In genomic region chr20:61988665-61989064, GRCh38 we compare ENCODE assay signal across 17 cellular contexts.
A peak's percentile ranks its signal among the peaks of the same experiment; 100 is the strongest.
DNase-seq lines count a peak whose midpoint lies in the region; ATAC-seq, FAIRE-seq and TF ChIP-seq lines count a peak whose summit lies in the region.
"Had no signal": no experiment of that assay in that cellular context is flagged by ENCODE, and none has a peak within 500 bp of the region (broad histone marks: within the 10 kb centered on the region; RNA-seq: fewer than 3 reads in every experiment).

No MANE protein-coding gene starts in this region.

- H3K4me1 ChIP-seq in left ventricle myocardium inferior (peaks cover 16% of the 10 kb centered on the region), right lobe of liver (no peaks in the 10 kb centered on the region)

- no peak for TF ChIP-seq CTCF in left ventricle myocardium inferior (IDR thresholded peaks at IDR 0.05; ENCODE audit: borderline replicate concordance)
- no peak for TF ChIP-seq CTCF in endothelial cell (IDR thresholded peaks at IDR 0.05; ENCODE audit: unreplicated experiment)
- no peak for TF ChIP-seq CTCF in right lobe of liver (IDR thresholded peaks at IDR 0.05)

- 90% methylated on average over 18 of the region's 18 CpGs for WGBS in right lobe of liver (ENCODE audit: insufficient coverage, low coverage, low lambda C conversion rate, missing lambda C conversion rate)

- no peak overlapping the region for H3K27ac ChIP-seq in left ventricle myocardium inferior (replicated peaks)
- no peak overlapping the region for H3K27ac ChIP-seq in right lobe of liver
- H3K27ac ChIP-seq: BLaER1 treated with 17β-estradiol and CSF1 and Interleukin-3, amounts not matched to agents 10 nM and 100 nM had no signal

- DNase-seq in Right ventricle myocardium superior: peak; percentile 27
- no peak for DNase-seq in left ventricle myocardium inferior
- no peak for DNase-seq in HTR-8/SVneo (ENCODE audit: insufficient read length, low spot score)
- DNase-seq in endothelial cell (ENCODE audit: low spot score): no peak
- DNase-seq in stimulated activated effector memory CD8-positive, alpha-beta T cell treated with anti-CD3 and anti-CD28 coated beads, Interleukin-12 subunit alpha, Interleukin-12 subunit beta, amount 100 ng/mL, for 72 hours (ENCODE audit: low spot score in 2 of 2): no peak
- DNase-seq in GM19238 (ENCODE audit: insufficient read length, low spot score): no peak
- DNase-seq in right lobe of liver: no peak
- DNase-seq: 8988T; Calu3; CD8-positive, alpha-beta T cell; DMS79 treated with DMSO at 0.1 percent for 48 hours; GF-D8; H9 had no signal

- H3K9me3 ChIP-seq in left ventricle myocardium inferior (replicated peaks) (peaks cover 22% of the 10 kb centered on the region), right lobe of liver (no peaks in the 10 kb centered on the region)

- H3K4me3 Mint-ChIP-seq in endothelial cell (ENCODE audit: unreplicated experiment): peak overlapping the region; percentile 37
- no peak overlapping the region for H3K4me3 Mint-ChIP-seq in stimulated activated effector memory CD8-positive, alpha-beta T cell treated with anti-CD3 and anti-CD28 coated beads, Interleukin-12 subunit alpha, Interleukin-12 subunit beta, amount 100 ng/mL, for 72 hours
- H3K4me3 Mint-ChIP-seq: CD8-positive, alpha-beta T cell had no signal

- H3K4me3 ChIP-seq in left ventricle myocardium inferior (no peak overlapping the region), right lobe of liver (no peak overlapping the region)

- intact Hi-C loops in Right ventricle myocardium superior (cut with DNase I): no loop called here
- intact Hi-C loops in left ventricle myocardium inferior (cut with micrococcal nuclease): no loop called here
- intact Hi-C loops in right lobe of liver (cut with DNase I): no loop called here

- H3K27me3 Mint-ChIP-seq in endothelial cell (ENCODE audit: unreplicated experiment): peaks cover 12% of the 10 kb centered on the region

- H3K36me3 Mint-ChIP-seq in endothelial cell (ENCODE audit: low read depth, unreplicated experiment): peaks cover 78% of the 10 kb centered on the region
- H3K36me3 Mint-ChIP-seq in stimulated activated effector memory CD8-positive, alpha-beta T cell treated with anti-CD3 and anti-CD28 coated beads, Interleukin-12 subunit alpha, Interleukin-12 subunit beta, amount 100 ng/mL, for 72 hours: peaks cover 48% of the 10 kb centered on the region

- H3K9me3 Mint-ChIP-seq in endothelial cell (ENCODE audit: unreplicated experiment): peaks cover 10% of the 10 kb centered on the region
- H3K9me3 Mint-ChIP-seq in stimulated activated effector memory CD8-positive, alpha-beta T cell treated with anti-CD3 and anti-CD28 coated beads, Interleukin-12 subunit alpha, Interleukin-12 subunit beta, amount 100 ng/mL, for 72 hours: peaks cover 13% of the 10 kb centered on the region

- no peaks in the 10 kb centered on the region for H3K4me1 Mint-ChIP-seq in endothelial cell (ENCODE audit: unreplicated experiment)
- H3K4me1 Mint-ChIP-seq in stimulated activated effector memory CD8-positive, alpha-beta T cell treated with anti-CD3 and anti-CD28 coated beads, Interleukin-12 subunit alpha, Interleukin-12 subunit beta, amount 100 ng/mL, for 72 hours: peaks cover 32% of the 10 kb centered on the region
- H3K4me1 Mint-ChIP-seq: H9 had no signal

- peak; percentile 62 for FAIRE-seq in HTR-8/SVneo (lab: Jason Lieb, UNC)
- FAIRE-seq: GM19239, H1 had no signal

- ATAC-seq in Right ventricle myocardium superior (ENCODE audit: poor library complexity) (no peak), HG03280 (IDR thresholded peaks at IDR 0.05; ENCODE audit: unreplicated experiment) (no peak), right lobe of liver (no peak)
- no peak for ATAC-seq in stimulated activated effector memory CD8-positive, alpha-beta T cell treated with anti-CD3 and anti-CD28 coated beads, Interleukin-12 subunit alpha, Interleukin-12 subunit beta, amount 100 ng/mL, for 72 hours
- ATAC-seq: CD8-positive, alpha-beta T cell had no signal

- no peak overlapping the region for H3K27ac Mint-ChIP-seq in endothelial cell (ENCODE audit: unreplicated experiment)
- peak overlapping the region; percentile 60 for H3K27ac Mint-ChIP-seq in stimulated activated effector memory CD8-positive, alpha-beta T cell treated with anti-CD3 and anti-CD28 coated beads, Interleukin-12 subunit alpha, Interleukin-12 subunit beta, amount 100 ng/mL, for 72 hours
- H3K27ac Mint-ChIP-seq: CD8-positive, alpha-beta T cell; H9 had no signal

- peaks cover 79% of the 10 kb centered on the region for H3K36me3 ChIP-seq in left ventricle myocardium inferior
- peaks cover 0 to 11% (median 7%) of the 10 kb centered on the region in 4 donors for H3K36me3 ChIP-seq in right lobe of liver

- H3K27me3 ChIP-seq in left ventricle myocardium inferior (ENCODE audit: low read depth) (no peaks in the 10 kb centered on the region), right lobe of liver (no peaks in the 10 kb centered on the region)
- H3K27me3 ChIP-seq: BLaER1 treated with 17β-estradiol and CSF1 and Interleukin-3, amounts not matched to agents 10 nM and 100 nM had no signal

- no peak for TF ChIP-seq POLR2A in right lobe of liver (IDR thresholded peaks at IDR 0.05)
